1 cellular context compared by ENCODE assay signal in the genomic region with DNA sequence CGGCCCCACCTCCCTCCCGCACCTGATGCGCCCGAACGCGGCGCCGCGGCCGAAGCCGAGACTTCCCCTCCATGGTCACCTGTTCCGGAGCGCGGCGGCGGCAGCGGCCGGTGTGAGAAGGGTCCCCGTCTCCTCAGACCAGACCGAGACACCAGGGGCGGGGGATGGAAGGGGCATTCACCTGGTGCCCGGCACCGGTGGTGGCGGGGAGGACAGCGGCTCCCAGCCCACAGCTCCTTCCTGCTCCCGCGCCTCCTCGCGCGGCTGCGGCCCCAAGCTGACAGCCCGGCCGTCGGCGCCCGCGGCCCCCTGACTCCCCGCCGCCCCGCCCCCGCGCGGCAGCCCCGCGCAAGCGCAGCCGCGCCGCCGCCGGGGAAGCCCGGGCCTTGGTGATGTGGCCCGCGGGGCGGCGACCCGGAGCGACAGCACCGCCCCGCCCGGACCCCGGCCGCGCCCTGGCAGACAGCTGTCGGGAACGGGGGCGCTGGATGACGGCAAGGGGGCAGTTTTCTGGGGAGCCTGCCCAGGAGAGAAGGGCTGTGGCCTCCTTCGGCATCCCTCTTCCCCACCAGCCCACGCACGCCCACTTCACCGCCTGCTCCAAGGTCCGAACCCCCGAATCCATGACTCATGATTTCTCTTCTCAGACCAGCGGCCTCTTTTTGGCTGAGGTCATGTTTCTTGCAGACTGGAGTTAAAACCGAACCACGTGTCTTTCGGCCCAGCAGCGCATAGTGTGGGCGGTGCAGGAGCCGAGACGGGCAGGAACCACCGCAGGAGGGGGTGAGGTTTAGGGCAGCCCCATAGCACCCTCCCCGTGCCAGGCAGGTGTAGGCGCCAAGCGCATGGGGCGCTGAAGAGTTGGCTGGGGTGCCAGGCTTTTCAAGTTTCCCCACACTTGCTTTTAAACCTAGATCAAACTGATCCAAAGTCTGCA.
A peak's percentile ranks its signal among the peaks of the same experiment; 100 is the strongest.
TF ChIP-seq lines count a peak whose summit lies in the region.

A gene with protein sequence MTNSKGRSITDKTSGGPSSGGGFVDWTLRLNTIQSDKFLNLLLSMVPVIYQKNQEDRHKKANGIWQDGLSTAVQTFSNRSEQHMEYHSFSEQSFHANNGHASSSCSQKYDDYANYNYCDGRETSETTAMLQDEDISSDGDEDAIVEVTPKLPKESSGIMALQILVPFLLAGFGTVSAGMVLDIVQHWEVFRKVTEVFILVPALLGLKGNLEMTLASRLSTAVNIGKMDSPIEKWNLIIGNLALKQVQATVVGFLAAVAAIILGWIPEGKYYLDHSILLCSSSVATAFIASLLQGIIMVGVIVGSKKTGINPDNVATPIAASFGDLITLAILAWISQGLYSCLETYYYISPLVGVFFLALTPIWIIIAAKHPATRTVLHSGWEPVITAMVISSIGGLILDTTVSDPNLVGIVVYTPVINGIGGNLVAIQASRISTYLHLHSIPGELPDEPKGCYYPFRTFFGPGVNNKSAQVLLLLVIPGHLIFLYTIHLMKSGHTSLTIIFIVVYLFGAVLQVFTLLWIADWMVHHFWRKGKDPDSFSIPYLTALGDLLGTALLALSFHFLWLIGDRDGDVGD (minus strand): TSS at position 282 of the 937 bp plus-strand sequence. CDS start 29,763 bp downstream, outside the sequence.

TF ChIP-seq in HEK293, 187 proteins besides CTCF, POLR2A, EP300 and RAD21 (continued from another document and continues in another):
- TF ChIP-seq, protein P1, sequence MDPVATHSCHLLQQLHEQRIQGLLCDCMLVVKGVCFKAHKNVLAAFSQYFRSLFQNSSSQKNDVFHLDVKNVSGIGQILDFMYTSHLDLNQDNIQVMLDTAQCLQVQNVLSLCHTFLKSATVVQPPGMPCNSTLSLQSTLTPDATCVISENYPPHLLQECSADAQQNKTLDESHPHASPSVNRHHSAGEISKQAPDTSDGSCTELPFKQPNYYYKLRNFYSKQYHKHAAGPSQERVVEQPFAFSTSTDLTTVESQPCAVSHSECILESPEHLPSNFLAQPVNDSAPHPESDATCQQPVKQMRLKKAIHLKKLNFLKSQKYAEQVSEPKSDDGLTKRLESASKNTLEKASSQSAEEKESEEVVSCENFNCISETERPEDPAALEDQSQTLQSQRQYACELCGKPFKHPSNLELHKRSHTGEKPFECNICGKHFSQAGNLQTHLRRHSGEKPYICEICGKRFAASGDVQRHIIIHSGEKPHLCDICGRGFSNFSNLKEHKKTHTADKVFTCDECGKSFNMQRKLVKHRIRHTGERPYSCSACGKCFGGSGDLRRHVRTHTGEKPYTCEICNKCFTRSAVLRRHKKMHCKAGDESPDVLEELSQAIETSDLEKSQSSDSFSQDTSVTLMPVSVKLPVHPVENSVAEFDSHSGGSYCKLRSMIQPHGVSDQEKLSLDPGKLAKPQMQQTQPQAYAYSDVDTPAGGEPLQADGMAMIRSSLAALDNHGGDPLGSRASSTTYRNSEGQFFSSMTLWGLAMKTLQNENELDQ (tag by site-specific recombination; IDR thresholded peaks at IDR 0.05; ENCODE audit: low read depth), result no peak
- TF ChIP-seq ZNF202 (tag by site-specific recombination; IDR thresholded peaks at IDR 0.05; ENCODE audit: borderline replicate concordance) (no peak), ZNF221 (tag by site-specific recombination; IDR thresholded peaks at IDR 0.05; ENCODE audit: borderline replicate concordance) (no peak), ZNF777 (tag by site-specific recombination; IDR thresholded peaks at IDR 0.05; ENCODE audit: borderline replicate concordance) (no peak), ZNF302 (tag by site-specific recombination; IDR thresholded peaks at IDR 0.05; ENCODE audit: low read depth) (no peak), YY2 (tag by site-specific recombination; IDR thresholded peaks at IDR 0.05) (no peak), ZNF658 (tag by site-specific recombination; IDR thresholded peaks at IDR 0.05) (no peak), SCRT2 (tag by site-specific recombination; IDR thresholded peaks at IDR 0.05) (peak; percentile 97), ZBTB17 (tag by site-specific recombination; IDR thresholded peaks at IDR 0.05) (peak; percentile 70), ZNF175 (tag by site-specific recombination; IDR thresholded peaks at IDR 0.05) (no peak), ZNF76 (tag by site-specific recombination; IDR thresholded peaks at IDR 0.05; ENCODE audit: borderline replicate concordance, low read depth) (peak; percentile 49; the same call in 1 of the 2 replicates), HOXA7 (CRISPR knock-in tag; IDR thresholded peaks at IDR 0.05; ENCODE audit: borderline replicate concordance) (no peak), ZFP3 (tag by site-specific recombination; IDR thresholded peaks at IDR 0.05; ENCODE audit: low read depth) (no peak), GLI4 (tag by site-specific recombination; IDR thresholded peaks at IDR 0.05) (no peak), ZNF629 (tag by site-specific recombination; IDR thresholded peaks at IDR 0.05) (peak; percentile 88), KLF8 (tag by site-specific recombination; IDR thresholded peaks at IDR 0.05) (peak; percentile 94), ZNF624 (tag by site-specific recombination; IDR thresholded peaks at IDR 0.05) (no peak), ZNF292 (tag by site-specific recombination; IDR thresholded peaks at IDR 0.05; ENCODE audit: borderline replicate concordance, low read depth) (no peak), ZNF654 (tag by site-specific recombination; IDR thresholded peaks at IDR 0.05; ENCODE audit: low read depth) (no peak), ZNF768 (tag by site-specific recombination; IDR thresholded peaks at IDR 0.05) (no peak; the same call in 1 of the 2 replicates), ZNF561 (tag by site-specific recombination; IDR thresholded peaks at IDR 0.05; ENCODE audit: borderline replicate concordance) (peak; percentile 22; the same call in 1 of the 2 replicates), ZNF701 (tag by site-specific recombination; IDR thresholded peaks at IDR 0.05) (no peak), ZNF677 (tag by site-specific recombination; IDR thresholded peaks at IDR 0.05) (no peak), ZNF837 (tag by site-specific recombination; IDR thresholded peaks at IDR 0.05) (no peak), ZNF19 (tag by site-specific recombination; IDR thresholded peaks at IDR 0.05; ENCODE audit: low read depth) (no peak), ZBTB20 (tag by site-specific recombination; IDR thresholded peaks at IDR 0.05) (peak; percentile 87), SALL2 (tag by site-specific recombination; IDR thresholded peaks at IDR 0.05; ENCODE audit: borderline replicate concordance) (no peak)
- TF ChIP-seq, protein P2, sequence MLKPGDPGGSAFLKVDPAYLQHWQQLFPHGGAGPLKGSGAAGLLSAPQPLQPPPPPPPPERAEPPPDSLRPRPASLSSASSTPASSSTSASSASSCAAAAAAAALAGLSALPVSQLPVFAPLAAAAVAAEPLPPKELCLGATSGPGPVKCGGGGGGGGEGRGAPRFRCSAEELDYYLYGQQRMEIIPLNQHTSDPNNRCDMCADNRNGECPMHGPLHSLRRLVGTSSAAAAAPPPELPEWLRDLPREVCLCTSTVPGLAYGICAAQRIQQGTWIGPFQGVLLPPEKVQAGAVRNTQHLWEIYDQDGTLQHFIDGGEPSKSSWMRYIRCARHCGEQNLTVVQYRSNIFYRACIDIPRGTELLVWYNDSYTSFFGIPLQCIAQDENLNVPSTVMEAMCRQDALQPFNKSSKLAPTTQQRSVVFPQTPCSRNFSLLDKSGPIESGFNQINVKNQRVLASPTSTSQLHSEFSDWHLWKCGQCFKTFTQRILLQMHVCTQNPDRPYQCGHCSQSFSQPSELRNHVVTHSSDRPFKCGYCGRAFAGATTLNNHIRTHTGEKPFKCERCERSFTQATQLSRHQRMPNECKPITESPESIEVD (tag by site-specific recombination; IDR thresholded peaks at IDR 0.05), result no peak
- TF ChIP-seq, protein P3, sequence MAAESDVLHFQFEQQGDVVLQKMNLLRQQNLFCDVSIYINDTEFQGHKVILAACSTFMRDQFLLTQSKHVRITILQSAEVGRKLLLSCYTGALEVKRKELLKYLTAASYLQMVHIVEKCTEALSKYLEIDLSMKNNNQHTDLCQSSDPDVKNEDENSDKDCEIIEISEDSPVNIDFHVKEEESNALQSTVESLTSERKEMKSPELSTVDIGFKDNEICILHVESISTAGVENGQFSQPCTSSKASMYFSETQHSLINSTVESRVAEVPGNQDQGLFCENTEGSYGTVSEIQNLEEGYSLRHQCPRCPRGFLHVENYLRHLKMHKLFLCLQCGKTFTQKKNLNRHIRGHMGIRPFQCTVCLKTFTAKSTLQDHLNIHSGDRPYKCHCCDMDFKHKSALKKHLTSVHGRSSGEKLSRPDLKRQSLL (tag by site-specific recombination; IDR thresholded peaks at IDR 0.05), result no peak
- TF ChIP-seq, protein P4, sequence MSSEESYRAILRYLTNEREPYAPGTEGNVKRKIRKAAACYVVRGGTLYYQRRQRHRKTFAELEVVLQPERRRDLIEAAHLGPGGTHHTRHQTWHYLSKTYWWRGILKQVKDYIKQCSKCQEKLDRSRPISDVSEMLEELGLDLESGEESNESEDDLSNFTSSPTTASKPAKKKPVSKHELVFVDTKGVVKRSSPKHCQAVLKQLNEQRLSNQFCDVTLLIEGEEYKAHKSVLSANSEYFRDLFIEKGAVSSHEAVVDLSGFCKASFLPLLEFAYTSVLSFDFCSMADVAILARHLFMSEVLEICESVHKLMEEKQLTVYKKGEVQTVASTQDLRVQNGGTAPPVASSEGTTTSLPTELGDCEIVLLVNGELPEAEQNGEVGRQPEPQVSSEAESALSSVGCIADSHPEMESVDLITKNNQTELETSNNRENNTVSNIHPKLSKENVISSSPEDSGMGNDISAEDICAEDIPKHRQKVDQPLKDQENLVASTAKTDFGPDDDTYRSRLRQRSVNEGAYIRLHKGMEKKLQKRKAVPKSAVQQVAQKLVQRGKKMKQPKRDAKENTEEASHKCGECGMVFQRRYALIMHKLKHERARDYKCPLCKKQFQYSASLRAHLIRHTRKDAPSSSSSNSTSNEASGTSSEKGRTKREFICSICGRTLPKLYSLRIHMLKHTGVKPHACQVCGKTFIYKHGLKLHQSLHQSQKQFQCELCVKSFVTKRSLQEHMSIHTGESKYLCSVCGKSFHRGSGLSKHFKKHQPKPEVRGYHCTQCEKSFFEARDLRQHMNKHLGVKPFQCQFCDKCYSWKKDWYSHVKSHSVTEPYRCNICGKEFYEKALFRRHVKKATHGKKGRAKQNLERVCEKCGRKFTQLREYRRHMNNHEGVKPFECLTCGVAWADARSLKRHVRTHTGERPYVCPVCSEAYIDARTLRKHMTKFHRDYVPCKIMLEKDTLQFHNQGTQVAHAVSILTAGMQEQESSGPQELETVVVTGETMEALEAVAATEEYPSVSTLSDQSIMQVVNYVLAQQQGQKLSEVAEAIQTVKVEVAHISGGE (tag by site-specific recombination; conservative IDR thresholded peaks at IDR 0.05; ENCODE audit: low read depth), result 0 out of 2 replicates have a peak, but pooled peaks have one; percentile 5
- TF ChIP-seq, protein P5, sequence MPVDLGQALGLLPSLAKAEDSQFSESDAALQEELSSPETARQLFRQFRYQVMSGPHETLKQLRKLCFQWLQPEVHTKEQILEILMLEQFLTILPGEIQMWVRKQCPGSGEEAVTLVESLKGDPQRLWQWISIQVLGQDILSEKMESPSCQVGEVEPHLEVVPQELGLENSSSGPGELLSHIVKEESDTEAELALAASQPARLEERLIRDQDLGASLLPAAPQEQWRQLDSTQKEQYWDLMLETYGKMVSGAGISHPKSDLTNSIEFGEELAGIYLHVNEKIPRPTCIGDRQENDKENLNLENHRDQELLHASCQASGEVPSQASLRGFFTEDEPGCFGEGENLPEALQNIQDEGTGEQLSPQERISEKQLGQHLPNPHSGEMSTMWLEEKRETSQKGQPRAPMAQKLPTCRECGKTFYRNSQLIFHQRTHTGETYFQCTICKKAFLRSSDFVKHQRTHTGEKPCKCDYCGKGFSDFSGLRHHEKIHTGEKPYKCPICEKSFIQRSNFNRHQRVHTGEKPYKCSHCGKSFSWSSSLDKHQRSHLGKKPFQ (tag by site-specific recombination; IDR thresholded peaks at IDR 0.05), result no peak
- TF ChIP-seq, protein P6, sequence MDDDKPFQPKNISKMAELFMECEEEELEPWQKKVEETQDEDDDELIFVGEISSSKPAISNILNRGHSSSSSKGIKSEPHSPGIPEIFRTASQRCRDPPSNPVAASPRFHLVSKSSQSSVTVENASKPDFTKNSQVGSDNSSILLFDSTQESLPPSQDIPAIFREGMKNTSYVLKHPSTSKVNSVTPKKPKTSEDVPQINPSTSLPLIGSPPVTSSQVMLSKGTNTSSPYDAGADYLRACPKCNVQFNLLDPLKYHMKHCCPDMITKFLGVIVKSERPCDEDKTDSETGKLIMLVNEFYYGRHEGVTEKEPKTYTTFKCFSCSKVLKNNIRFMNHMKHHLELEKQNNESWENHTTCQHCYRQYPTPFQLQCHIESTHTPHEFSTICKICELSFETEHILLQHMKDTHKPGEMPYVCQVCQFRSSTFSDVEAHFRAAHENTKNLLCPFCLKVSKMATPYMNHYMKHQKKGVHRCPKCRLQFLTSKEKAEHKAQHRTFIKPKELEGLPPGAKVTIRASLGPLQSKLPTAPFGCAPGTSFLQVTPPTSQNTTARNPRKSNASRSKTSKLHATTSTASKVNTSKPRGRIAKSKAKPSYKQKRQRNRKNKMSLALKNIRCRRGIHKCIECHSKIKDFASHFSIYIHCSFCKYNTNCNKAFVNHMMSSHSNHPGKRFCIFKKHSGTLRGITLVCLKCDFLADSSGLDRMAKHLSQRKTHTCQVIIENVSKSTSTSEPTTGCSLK (tag by site-specific recombination; IDR thresholded peaks at IDR 0.05), result no peak
- TF ChIP-seq, protein P7, sequence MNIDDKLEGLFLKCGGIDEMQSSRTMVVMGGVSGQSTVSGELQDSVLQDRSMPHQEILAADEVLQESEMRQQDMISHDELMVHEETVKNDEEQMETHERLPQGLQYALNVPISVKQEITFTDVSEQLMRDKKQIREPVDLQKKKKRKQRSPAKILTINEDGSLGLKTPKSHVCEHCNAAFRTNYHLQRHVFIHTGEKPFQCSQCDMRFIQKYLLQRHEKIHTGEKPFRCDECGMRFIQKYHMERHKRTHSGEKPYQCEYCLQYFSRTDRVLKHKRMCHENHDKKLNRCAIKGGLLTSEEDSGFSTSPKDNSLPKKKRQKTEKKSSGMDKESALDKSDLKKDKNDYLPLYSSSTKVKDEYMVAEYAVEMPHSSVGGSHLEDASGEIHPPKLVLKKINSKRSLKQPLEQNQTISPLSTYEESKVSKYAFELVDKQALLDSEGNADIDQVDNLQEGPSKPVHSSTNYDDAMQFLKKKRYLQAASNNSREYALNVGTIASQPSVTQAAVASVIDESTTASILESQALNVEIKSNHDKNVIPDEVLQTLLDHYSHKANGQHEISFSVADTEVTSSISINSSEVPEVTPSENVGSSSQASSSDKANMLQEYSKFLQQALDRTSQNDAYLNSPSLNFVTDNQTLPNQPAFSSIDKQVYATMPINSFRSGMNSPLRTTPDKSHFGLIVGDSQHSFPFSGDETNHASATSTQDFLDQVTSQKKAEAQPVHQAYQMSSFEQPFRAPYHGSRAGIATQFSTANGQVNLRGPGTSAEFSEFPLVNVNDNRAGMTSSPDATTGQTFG (tag by site-specific recombination; IDR thresholded peaks at IDR 0.05; ENCODE audit: borderline replicate concordance), result no peak
